ENCODE assay signal across 2 cellular contexts in the genomic region with DNA sequence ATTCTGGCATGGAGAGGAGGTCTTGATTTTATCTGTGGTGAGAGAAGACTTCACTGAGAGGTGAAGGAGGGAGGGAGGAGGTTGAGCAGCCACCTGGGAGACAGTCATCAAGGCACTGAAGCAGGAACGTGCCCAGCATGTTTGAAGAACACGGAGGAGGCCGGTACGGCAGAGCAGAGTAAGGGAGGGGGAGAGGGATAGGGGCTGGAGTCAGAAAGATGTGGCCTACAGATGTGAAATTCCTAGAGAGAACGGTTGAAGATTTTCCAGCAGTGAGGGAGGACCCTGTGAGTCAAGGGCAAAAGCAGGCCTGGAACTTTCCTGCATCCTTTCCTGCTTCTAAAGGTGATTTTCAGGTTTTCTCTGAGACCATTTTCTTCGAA.
TF ChIP-seq lines count a peak whose summit lies in the region.

No MANE protein-coding gene starts in this region.

TF ChIP-seq in WTC11, 78 proteins besides CTCF, POLR2A, EP300 and RAD21:
- TF ChIP-seq SMAD4 (CRISPR knock-in tag; IDR thresholded peaks at IDR 0.05) (no peak), SOX15 (CRISPR knock-in tag; IDR thresholded peaks at IDR 0.05) (no peak)

TF ChIP-seq in H1, 55 proteins besides CTCF, POLR2A, EP300 and RAD21:
- TF ChIP-seq BACH1 (IDR thresholded peaks at IDR 0.05; ENCODE audit: low read length) = no peak
- no peak for TF ChIP-seq ZNF274 (IDR thresholded peaks at IDR 0.05; ENCODE audit: borderline replicate concordance, extremely low read depth, low read length)
- TF ChIP-seq, protein P1, sequence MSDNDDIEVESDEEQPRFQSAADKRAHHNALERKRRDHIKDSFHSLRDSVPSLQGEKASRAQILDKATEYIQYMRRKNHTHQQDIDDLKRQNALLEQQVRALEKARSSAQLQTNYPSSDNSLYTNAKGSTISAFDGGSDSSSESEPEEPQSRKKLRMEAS (IDR thresholded peaks at IDR 0.05) = no peak
- no peak for TF ChIP-seq KDM1A (IDR thresholded peaks at IDR 0.05; ENCODE audit: borderline replicate concordance, low read length)
- TF ChIP-seq, protein P2, sequence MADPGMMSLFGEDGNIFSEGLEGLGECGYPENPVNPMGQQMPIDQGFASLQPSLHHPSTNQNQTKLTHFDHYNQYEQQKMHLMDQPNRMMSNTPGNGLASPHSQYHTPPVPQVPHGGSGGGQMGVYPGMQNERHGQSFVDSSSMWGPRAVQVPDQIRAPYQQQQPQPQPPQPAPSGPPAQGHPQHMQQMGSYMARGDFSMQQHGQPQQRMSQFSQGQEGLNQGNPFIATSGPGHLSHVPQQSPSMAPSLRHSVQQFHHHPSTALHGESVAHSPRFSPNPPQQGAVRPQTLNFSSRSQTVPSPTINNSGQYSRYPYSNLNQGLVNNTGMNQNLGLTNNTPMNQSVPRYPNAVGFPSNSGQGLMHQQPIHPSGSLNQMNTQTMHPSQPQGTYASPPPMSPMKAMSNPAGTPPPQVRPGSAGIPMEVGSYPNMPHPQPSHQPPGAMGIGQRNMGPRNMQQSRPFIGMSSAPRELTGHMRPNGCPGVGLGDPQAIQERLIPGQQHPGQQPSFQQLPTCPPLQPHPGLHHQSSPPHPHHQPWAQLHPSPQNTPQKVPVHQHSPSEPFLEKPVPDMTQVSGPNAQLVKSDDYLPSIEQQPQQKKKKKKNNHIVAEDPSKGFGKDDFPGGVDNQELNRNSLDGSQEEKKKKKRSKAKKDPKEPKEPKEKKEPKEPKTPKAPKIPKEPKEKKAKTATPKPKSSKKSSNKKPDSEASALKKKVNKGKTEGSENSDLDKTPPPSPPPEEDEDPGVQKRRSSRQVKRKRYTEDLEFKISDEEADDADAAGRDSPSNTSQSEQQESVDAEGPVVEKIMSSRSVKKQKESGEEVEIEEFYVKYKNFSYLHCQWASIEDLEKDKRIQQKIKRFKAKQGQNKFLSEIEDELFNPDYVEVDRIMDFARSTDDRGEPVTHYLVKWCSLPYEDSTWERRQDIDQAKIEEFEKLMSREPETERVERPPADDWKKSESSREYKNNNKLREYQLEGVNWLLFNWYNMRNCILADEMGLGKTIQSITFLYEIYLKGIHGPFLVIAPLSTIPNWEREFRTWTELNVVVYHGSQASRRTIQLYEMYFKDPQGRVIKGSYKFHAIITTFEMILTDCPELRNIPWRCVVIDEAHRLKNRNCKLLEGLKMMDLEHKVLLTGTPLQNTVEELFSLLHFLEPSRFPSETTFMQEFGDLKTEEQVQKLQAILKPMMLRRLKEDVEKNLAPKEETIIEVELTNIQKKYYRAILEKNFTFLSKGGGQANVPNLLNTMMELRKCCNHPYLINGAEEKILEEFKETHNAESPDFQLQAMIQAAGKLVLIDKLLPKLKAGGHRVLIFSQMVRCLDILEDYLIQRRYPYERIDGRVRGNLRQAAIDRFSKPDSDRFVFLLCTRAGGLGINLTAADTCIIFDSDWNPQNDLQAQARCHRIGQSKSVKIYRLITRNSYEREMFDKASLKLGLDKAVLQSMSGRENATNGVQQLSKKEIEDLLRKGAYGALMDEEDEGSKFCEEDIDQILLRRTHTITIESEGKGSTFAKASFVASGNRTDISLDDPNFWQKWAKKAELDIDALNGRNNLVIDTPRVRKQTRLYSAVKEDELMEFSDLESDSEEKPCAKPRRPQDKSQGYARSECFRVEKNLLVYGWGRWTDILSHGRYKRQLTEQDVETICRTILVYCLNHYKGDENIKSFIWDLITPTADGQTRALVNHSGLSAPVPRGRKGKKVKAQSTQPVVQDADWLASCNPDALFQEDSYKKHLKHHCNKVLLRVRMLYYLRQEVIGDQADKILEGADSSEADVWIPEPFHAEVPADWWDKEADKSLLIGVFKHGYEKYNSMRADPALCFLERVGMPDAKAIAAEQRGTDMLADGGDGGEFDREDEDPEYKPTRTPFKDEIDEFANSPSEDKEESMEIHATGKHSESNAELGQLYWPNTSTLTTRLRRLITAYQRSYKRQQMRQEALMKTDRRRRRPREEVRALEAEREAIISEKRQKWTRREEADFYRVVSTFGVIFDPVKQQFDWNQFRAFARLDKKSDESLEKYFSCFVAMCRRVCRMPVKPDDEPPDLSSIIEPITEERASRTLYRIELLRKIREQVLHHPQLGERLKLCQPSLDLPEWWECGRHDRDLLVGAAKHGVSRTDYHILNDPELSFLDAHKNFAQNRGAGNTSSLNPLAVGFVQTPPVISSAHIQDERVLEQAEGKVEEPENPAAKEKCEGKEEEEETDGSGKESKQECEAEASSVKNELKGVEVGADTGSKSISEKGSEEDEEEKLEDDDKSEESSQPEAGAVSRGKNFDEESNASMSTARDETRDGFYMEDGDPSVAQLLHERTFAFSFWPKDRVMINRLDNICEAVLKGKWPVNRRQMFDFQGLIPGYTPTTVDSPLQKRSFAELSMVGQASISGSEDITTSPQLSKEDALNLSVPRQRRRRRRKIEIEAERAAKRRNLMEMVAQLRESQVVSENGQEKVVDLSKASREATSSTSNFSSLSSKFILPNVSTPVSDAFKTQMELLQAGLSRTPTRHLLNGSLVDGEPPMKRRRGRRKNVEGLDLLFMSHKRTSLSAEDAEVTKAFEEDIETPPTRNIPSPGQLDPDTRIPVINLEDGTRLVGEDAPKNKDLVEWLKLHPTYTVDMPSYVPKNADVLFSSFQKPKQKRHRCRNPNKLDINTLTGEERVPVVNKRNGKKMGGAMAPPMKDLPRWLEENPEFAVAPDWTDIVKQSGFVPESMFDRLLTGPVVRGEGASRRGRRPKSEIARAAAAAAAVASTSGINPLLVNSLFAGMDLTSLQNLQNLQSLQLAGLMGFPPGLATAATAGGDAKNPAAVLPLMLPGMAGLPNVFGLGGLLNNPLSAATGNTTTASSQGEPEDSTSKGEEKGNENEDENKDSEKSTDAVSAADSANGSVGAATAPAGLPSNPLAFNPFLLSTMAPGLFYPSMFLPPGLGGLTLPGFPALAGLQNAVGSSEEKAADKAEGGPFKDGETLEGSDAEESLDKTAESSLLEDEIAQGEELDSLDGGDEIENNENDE (IDR thresholded peaks at IDR 0.05; ENCODE audit: insufficient replicate concordance, low read length) = no peak
- no peak for TF ChIP-seq CBX5 (IDR thresholded peaks at IDR 0.05; ENCODE audit: low read depth, low read length)
- TF ChIP-seq NRF1 (IDR thresholded peaks at IDR 0.05; ENCODE audit: low read depth, low read length) = no peak
- TF ChIP-seq SUZ12 (IDR thresholded peaks at IDR 0.05; ENCODE audit: low read length) = no peak
- no peak for TF ChIP-seq HDAC2 (IDR thresholded peaks at IDR 0.05; ENCODE audit: borderline replicate concordance in 1 of 2, low read depth in 2 of 2, low read length in 2 of 2)
- no peak for TF ChIP-seq TCF12 (IDR thresholded peaks at IDR 0.05; ENCODE audit: low read depth, low read length)
- no peak for TF ChIP-seq TAF7 (optimal IDR thresholded peaks at IDR 0.05; ENCODE audit: borderline replicate concordance, low read depth, low read length)
- no peak for TF ChIP-seq KDM4A (IDR thresholded peaks at IDR 0.05; ENCODE audit: low read depth, low read length, severe bottlenecking)
- TF ChIP-seq, protein P3, sequence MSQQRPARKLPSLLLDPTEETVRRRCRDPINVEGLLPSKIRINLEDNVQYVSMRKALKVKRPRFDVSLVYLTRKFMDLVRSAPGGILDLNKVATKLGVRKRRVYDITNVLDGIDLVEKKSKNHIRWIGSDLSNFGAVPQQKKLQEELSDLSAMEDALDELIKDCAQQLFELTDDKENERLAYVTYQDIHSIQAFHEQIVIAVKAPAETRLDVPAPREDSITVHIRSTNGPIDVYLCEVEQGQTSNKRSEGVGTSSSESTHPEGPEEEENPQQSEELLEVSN (IDR thresholded peaks at IDR 0.05) = no peak
- no peak for TF ChIP-seq KDM5A (IDR thresholded peaks at IDR 0.05; ENCODE audit: low read length)
- TF ChIP-seq CREB1 (IDR thresholded peaks at IDR 0.05) = no peak
- TF ChIP-seq RFX5 (IDR thresholded peaks at IDR 0.05; ENCODE audit: borderline replicate concordance, low read depth, low read length) = no peak
- no peak for TF ChIP-seq JUND (IDR thresholded peaks at IDR 0.05; ENCODE audit: low read length)
- TF ChIP-seq SIX5 (IDR thresholded peaks at IDR 0.05; ENCODE audit: low read depth, low read length) = no peak
- TF ChIP-seq GABPA (IDR thresholded peaks at IDR 0.05; ENCODE audit: borderline replicate concordance, insufficient read depth, low read length) = no peak
- TF ChIP-seq CHD1 (IDR thresholded peaks at IDR 0.05; ENCODE audit: low read depth, low read length) = no peak
